ENCODE assay signal across 22 cellular contexts in genomic region chr1:100532645-100533044, GRCh38. TPM values are rescaled to one million over a fixed set of nuclear protein-coding genes. Genes with fewer than 3 reads are reported as not detected.
"Had no signal": no experiment of that assay in that cellular context is flagged by ENCODE, and none has a peak within 500 bp of the region (broad histone marks: within the 10 kb centered on the region; RNA-seq: fewer than 3 reads in every experiment).

No MANE protein-coding gene starts in this region.

- H3K27ac Mint-ChIP-seq: activated B cell treated with CpG ODN at 0.5 μM for 24 hours; activated CD4-positive, alpha-beta T cell treated with anti-CD3 and anti-CD28 coated beads, Interleukin-2, amount 10 ng/mL, durations not matched to agents 24 days and 14 days; progenitor cell of endocrine pancreas had no signal

- H3K4me3 Mint-ChIP-seq: activated B cell treated with CpG ODN at 0.5 μM for 24 hours; activated CD4-positive, alpha-beta T cell treated with anti-CD3 and anti-CD28 coated beads, Interleukin-2, amount 10 ng/mL, durations not matched to agents 24 days and 14 days; neural crest cell had no signal

- FAIRE-seq: astrocyte, endometrium, frontal cortex, keratinocyte had no signal

- ATAC-seq: left lobe of liver; right cardiac atrium; stimulated activated naive CD8-positive, alpha-beta T cell treated with anti-CD3 and anti-CD28 coated beads, Interleukin-15, amount 100 ng/mL, for 72 hours had no signal

- H3K9me3 Mint-ChIP-seq: activated B cell treated with CpG ODN at 0.5 μM for 24 hours; activated CD4-positive, alpha-beta T cell treated with anti-CD3 and anti-CD28 coated beads, Interleukin-2, amount 10 ng/mL, durations not matched to agents 24 days and 14 days; neural crest cell; stimulated activated naive CD8-positive, alpha-beta T cell treated with anti-CD3 and anti-CD28 coated beads, Interleukin-15, amount 100 ng/mL, for 72 hours had no signal

- DNase-seq: activated B cell treated with CpG ODN at 0.5 μM for 24 hours; activated CD4-positive, alpha-beta T cell treated with anti-CD3 and anti-CD28 coated beads, Interleukin-2, amount 10 ng/mL, durations not matched to agents 24 days and 14 days; activated CD8-positive, alpha-beta memory T cell treated with anti-CD3 and anti-CD28 coated beads, Interleukin-2, amount 50 U/mL, for 4 hours; activated effector memory CD4-positive, alpha-beta T cell treated with Interleukin-2 at 50 U/mL for 16 hours; activated naive CD4-positive, alpha-beta T cell treated with anti-CD3 and anti-CD28 coated beads, Interleukin-2, amount 50 U/mL, for 16 hours; activated T-cell treated with anti-CD3 and anti-CD28 coated beads, Interleukin-2, amount 50 U/mL, for 48 hours; adrenal gland; cerebellar nuclear complex; cortex of kidney; stimulated activated CD4-positive, alpha-beta T cell treated with anti-CD3 and anti-CD28 coated beads, Interleukin-15, amount 100 ng/mL, for 24 hours; stimulated activated CD4-positive, alpha-beta T cell treated with anti-CD3 and anti-CD28 coated beads, Interleukin-2, amount 100 ng/mL, for 48 hours; stimulated activated naive CD8-positive, alpha-beta T cell treated with anti-CD3 and anti-CD28 coated beads, Interleukin-15, amount 100 ng/mL, for 72 hours; trophoblast cell had no signal

RNA-seq across cellular contexts. Expression of gene GPR88, which starts 5.3 kb away (rescaled TPM):
- total RNA-seq: activated B cell treated with CpG ODN at 0.5 μM for 24 hours; activated CD4-positive, alpha-beta T cell treated with anti-CD3 and anti-CD28 coated beads, Interleukin-2, amount 10 ng/mL, durations not matched to agents 24 days and 14 days; astrocyte; neural crest cell; progenitor cell of endocrine pancreas; suprapubic skin had no signal
- polyA plus RNA-seq: keratinocyte had no signal
